Comparison of ENCODE assay signal across 8 cellular contexts in the genomic region with DNA sequence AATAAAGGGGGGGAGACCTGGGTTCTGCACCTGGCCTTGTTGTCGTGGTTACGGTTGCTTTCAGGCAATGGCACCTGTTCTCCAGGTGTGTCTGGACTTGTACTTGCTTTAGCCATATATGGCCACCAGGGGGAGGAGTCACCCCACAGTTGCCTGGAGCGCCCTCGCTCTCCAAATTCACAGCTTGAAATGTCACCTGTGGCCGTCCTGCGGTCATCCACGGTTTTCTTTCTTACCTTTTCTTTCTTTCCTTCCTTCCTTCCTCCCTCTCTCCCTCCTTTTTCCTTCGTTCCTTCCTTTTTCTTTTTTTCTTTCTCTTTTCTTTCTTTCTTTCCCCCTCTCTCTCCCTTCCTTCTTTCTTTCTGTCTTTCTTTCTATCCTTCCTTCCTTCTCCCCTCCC.
DNase-seq lines count a peak whose midpoint lies in the region; ATAC-seq, FAIRE-seq and TF ChIP-seq lines count a peak whose summit lies in the region.

No MANE protein-coding gene starts in this region.

- no peak overlapping the region for H3K27ac Mint-ChIP-seq in T-cell
- no peak overlapping the region for H3K27ac Mint-ChIP-seq in stimulated activated effector memory CD8-positive, alpha-beta T cell treated with anti-CD3 and anti-CD28 coated beads, Interleukin-12 subunit alpha, Interleukin-12 subunit beta, amount 100 ng/mL, for 72 hours

- H3K27me3 ChIP-seq in GM12878 (replicated peaks in 1 of 2; ENCODE audit: control insufficient read depth in 2 of 2, insufficient read depth in 2 of 2, low read length in 1 of 2): no peaks in the 10 kb centered on the region

- no peaks in the 10 kb centered on the region for H3K4me1 ChIP-seq in GM12878 (ENCODE audit: control insufficient read depth, insufficient read depth, low read length)

- SMC1A ChIA-PET in GM12878 (lab: Charles Lee; ENCODE audit: uncharacterized antibody, unreplicated experiment): interaction anchor here (0.6 to 2.5 kb wide), 2 partner anchors 83 to 91 kb away, joined by 3 to 17 read pairs; no protein-coding TSS in a partner anchor

- 1% methylated on average over 8 of the region's 8 CpGs for WGBS in GM12878 (ENCODE audit: insufficient coverage, insufficient replicate concordance, low lambda C conversion rate, missing lambda C conversion rate)

- no peak overlapping the region for H3K27ac ChIP-seq in GM12878 (ENCODE audit: control insufficient read depth, insufficient read depth)

- peak; percentile 74 for TF ChIP-seq RAD21 in GM12878 (IDR thresholded peaks at IDR 0.05; ENCODE audit: insufficient read depth, low read depth, low read length)

- BruUV-seq in GM12878 (replicated peaks; lab: Mats Ljungman, UMichigan): no TSS peak

- no peaks in the 10 kb centered on the region for H3K9me3 ChIP-seq in GM12878 (replicated peaks; ENCODE audit: control insufficient read depth, insufficient read depth, low read length)

- peak; percentile 74 for FAIRE-seq in GM12878 (lab: Jason Lieb, UNC)

- H3K9ac ChIP-seq in GM12878 (ENCODE audit: control insufficient read depth, insufficient read depth, low read length): no peak overlapping the region

- in situ Hi-C loops in Caki2 (cut with HindIII; ENCODE audit: low pct_unique_long_range_greater_than_20kb, low sequenced_read_pairs): no loop called here
- in situ Hi-C loops in GM12878 (cut with MboI): no loop called here

- H3K27me3 Mint-ChIP-seq in T-cell: peaks cover 0 to 3% of the 10 kb centered on the region in 2 donors

- no peak overlapping the region for H3K4me3 ChIP-seq in GM12878

- ATAC-seq in GM21423 (IDR thresholded peaks at IDR 0.05; ENCODE audit: unreplicated experiment) (peak; percentile 94), T-cell (replicated peaks in 1 of 4) (peak; percentile 58 to 75 (median 66)), GM12878 (peak; percentile 91), left lobe of liver (peak; percentile 99), HG02840 (IDR thresholded peaks at IDR 0.05; ENCODE audit: low FRiP score, unreplicated experiment) (no peak)
- peak; percentile 73 for ATAC-seq in stimulated activated effector memory CD8-positive, alpha-beta T cell treated with anti-CD3 and anti-CD28 coated beads, Interleukin-12 subunit alpha, Interleukin-12 subunit beta, amount 100 ng/mL, for 72 hours

- no peak for TF ChIP-seq POLR2A in GM12878 (IDR thresholded peaks at IDR 0.05; ENCODE audit: low read depth, low read length)

- intact Hi-C loops in GM12878 (cut with micrococcal nuclease; ENCODE audit: unreplicated experiment): loop anchor here (1.0 kb wide), 1 partner anchor 91 kb away; no protein-coding TSS in a partner anchor

- TF ChIP-seq EP300 in GM12878 (IDR thresholded peaks at IDR 0.05; ENCODE audit: borderline replicate concordance in 1 of 2, control insufficient read depth in 1 of 2, low read depth in 2 of 2, low read length in 2 of 2): no peak

- H4K20me1 ChIP-seq in GM12878 (ENCODE audit: control insufficient read depth, insufficient read depth): no peaks in the 10 kb centered on the region

- H3K4me3 Mint-ChIP-seq in T-cell: no peak overlapping the region
- H3K4me3 Mint-ChIP-seq in stimulated activated effector memory CD8-positive, alpha-beta T cell treated with anti-CD3 and anti-CD28 coated beads, Interleukin-12 subunit alpha, Interleukin-12 subunit beta, amount 100 ng/mL, for 72 hours: peak overlapping the region; percentile 22

- peak; percentile 58 to 76 (median 61); a peak in 5 of 6 replicates for TF ChIP-seq CTCF in GM12878 (IDR thresholded peaks at IDR 0.05 in 2 of 3, conservative IDR thresholded peaks at IDR 0.05 in 1 of 3; ENCODE audit: control insufficient read depth in 2 of 3, extremely low read depth in 1 of 3, insufficient read depth in 1 of 3, low read depth in 3 of 3, low read length in 3 of 3)

- DNase-seq in Caki2 (ENCODE audit: low read depth) (peak; percentile 19), NAMALWA (ENCODE audit: low spot score) (peak; percentile 84), T-cell (peak in 33 of 34 experiments; percentile 11 to 66 (median 50)), GM12878 (ENCODE audit: low read depth, low spot score) (no peak), left lobe of liver (ENCODE audit: low spot score) (peak; percentile 68)
- DNase-seq in stimulated activated effector memory CD8-positive, alpha-beta T cell treated with anti-CD3 and anti-CD28 coated beads, Interleukin-12 subunit alpha, Interleukin-12 subunit beta, amount 100 ng/mL, for 72 hours (ENCODE audit: low spot score in 2 of 2): peak; percentile 30 to 65

- no peak overlapping the region for H2AFZ ChIP-seq in GM12878 (ENCODE audit: control insufficient read depth, low read depth, low read length)

- H3K4me2 ChIP-seq in GM12878 (ENCODE audit: control insufficient read depth, insufficient read depth): no peak overlapping the region

- POLR2A ChIA-PET in T-cell (lab: Charles Lee): no interaction called here
- POLR2A ChIA-PET in GM12878 (lab: Charles Lee): no interaction called here

- H3K36me3 Mint-ChIP-seq in T-cell: no peaks in the 10 kb centered on the region
- no peaks in the 10 kb centered on the region for H3K36me3 Mint-ChIP-seq in stimulated activated effector memory CD8-positive, alpha-beta T cell treated with anti-CD3 and anti-CD28 coated beads, Interleukin-12 subunit alpha, Interleukin-12 subunit beta, amount 100 ng/mL, for 72 hours

- CTCF ChIA-PET in T-cell (lab: Charles Lee) (interaction anchor here (0.7 to 1.5 kb wide), 7 partner anchors 90 to 506 kb away, joined by 3 to 11 read pairs (median 4); no protein-coding TSS in a partner anchor), GM12878 (lab: Yijun Ruan, JAX) (interaction anchor here (0.6 to 2.2 kb wide), 8 partner anchors 14 to 268 kb away, joined by 3 to 67 read pairs (median 4); no protein-coding TSS in a partner anchor)

- RAD21 ChIA-PET in GM12878 (lab: Charles Lee; ENCODE audit: unreplicated experiment): interaction anchor here (0.6 to 2.1 kb wide), 4 partner anchors 84 to 309 kb away, joined by 3 to 33 read pairs (median 4); no protein-coding TSS in a partner anchor

- no peaks in the 10 kb centered on the region for H3K36me3 ChIP-seq in GM12878 (ENCODE audit: control insufficient read depth in 2 of 2, insufficient read depth in 2 of 2, low read length in 1 of 2)

- no peaks in the 10 kb centered on the region for H3K9me3 Mint-ChIP-seq in T-cell
- no peaks in the 10 kb centered on the region for H3K9me3 Mint-ChIP-seq in stimulated activated effector memory CD8-positive, alpha-beta T cell treated with anti-CD3 and anti-CD28 coated beads, Interleukin-12 subunit alpha, Interleukin-12 subunit beta, amount 100 ng/mL, for 72 hours

- no peaks in the 10 kb centered on the region for H3K79me2 ChIP-seq in GM12878 (ENCODE audit: control insufficient read depth, insufficient read depth, low read length)

- peaks cover 4 to 9% (median 6%) of the 10 kb centered on the region in 3 donors for H3K4me1 Mint-ChIP-seq in T-cell
- H3K4me1 Mint-ChIP-seq in stimulated activated effector memory CD8-positive, alpha-beta T cell treated with anti-CD3 and anti-CD28 coated beads, Interleukin-12 subunit alpha, Interleukin-12 subunit beta, amount 100 ng/mL, for 72 hours: peaks cover 5% of the 10 kb centered on the region

TF ChIP-seq in GM12878, 131 proteins besides CTCF, POLR2A, EP300 and RAD21 (continues in another document):
- TF ChIP-seq SPI1 (IDR thresholded peaks at IDR 0.05; ENCODE audit: borderline replicate concordance, insufficient read depth, low read depth, low read length) (no peak), SREBF1 (IDR thresholded peaks at IDR 0.05; ENCODE audit: low read length) (no peak), HCFC1 (IDR thresholded peaks at IDR 0.05; ENCODE audit: low read length) (no peak), NBN (IDR thresholded peaks at IDR 0.05) (peak; percentile 76), IKZF1 (conservative IDR thresholded peaks at IDR 0.05) (no peak), YY1 (IDR thresholded peaks at IDR 0.05; ENCODE audit: low read depth, low read length) (peak; percentile 51; the same call in 1 of the 2 replicates), TCF12 (IDR thresholded peaks at IDR 0.05; ENCODE audit: low read depth, low read length) (peak; percentile 65; the same call in 1 of the 2 replicates), HDGF (IDR thresholded peaks at IDR 0.05) (0 out of 2 replicates have a peak, but pooled peaks have one; percentile 46)
- TF ChIP-seq, protein P1, sequence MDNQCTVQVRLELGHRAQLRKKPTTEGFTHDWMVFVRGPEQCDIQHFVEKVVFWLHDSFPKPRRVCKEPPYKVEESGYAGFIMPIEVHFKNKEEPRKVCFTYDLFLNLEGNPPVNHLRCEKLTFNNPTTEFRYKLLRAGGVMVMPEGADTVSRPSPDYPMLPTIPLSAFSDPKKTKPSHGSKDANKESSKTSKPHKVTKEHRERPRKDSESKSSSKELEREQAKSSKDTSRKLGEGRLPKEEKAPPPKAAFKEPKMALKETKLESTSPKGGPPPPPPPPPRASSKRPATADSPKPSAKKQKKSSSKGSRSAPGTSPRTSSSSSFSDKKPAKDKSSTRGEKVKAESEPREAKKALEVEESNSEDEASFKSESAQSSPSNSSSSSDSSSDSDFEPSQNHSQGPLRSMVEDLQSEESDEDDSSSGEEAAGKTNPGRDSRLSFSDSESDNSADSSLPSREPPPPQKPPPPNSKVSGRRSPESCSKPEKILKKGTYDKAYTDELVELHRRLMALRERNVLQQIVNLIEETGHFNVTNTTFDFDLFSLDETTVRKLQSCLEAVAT (IDR thresholded peaks at IDR 0.05): peak; percentile 71; the same call in 1 of the 2 replicates
- TF ChIP-seq, protein P2, sequence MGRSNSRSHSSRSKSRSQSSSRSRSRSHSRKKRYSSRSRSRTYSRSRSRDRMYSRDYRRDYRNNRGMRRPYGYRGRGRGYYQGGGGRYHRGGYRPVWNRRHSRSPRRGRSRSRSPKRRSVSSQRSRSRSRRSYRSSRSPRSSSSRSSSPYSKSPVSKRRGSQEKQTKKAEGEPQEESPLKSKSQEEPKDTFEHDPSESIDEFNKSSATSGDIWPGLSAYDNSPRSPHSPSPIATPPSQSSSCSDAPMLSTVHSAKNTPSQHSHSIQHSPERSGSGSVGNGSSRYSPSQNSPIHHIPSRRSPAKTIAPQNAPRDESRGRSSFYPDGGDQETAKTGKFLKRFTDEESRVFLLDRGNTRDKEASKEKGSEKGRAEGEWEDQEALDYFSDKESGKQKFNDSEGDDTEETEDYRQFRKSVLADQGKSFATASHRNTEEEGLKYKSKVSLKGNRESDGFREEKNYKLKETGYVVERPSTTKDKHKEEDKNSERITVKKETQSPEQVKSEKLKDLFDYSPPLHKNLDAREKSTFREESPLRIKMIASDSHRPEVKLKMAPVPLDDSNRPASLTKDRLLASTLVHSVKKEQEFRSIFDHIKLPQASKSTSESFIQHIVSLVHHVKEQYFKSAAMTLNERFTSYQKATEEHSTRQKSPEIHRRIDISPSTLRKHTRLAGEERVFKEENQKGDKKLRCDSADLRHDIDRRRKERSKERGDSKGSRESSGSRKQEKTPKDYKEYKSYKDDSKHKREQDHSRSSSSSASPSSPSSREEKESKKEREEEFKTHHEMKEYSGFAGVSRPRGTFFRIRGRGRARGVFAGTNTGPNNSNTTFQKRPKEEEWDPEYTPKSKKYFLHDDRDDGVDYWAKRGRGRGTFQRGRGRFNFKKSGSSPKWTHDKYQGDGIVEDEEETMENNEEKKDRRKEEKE (IDR thresholded peaks at IDR 0.05): no peak
